Comparison of ENCODE assay signal across 9 cellular contexts in genomic region chr1:93348104-93348780, GRCh38. TPM values are rescaled to one million over a fixed set of nuclear protein-coding genes. Genes with fewer than 3 reads are reported as not detected.
DNase-seq lines count a peak whose midpoint lies in the region; ATAC-seq, FAIRE-seq and TF ChIP-seq lines count a peak whose summit lies in the region.
"Had no signal": no experiment of that assay in that cellular context is flagged by ENCODE, and none has a peak within 500 bp of the region (broad histone marks: within the 10 kb centered on the region; RNA-seq: fewer than 3 reads in every experiment).

No MANE protein-coding gene starts in this region.

- H3K4me3 ChIP-seq in AG10803 (ENCODE audit: low read length): peak overlapping the region; percentile 80
- H3K4me3 ChIP-seq in HUES64 (ENCODE audit: low read length): peak overlapping the region; percentile 93
- peak overlapping the region; percentile 96 for H3K4me3 ChIP-seq in bronchial epithelial cell (ENCODE audit: low read depth, low read length)
- H3K4me3 ChIP-seq in muscle layer of duodenum (ENCODE audit: low read depth in 1 of 2, low read length in 2 of 2): peak overlapping the region; percentile 94 to 99

- WGBS in HUES64: no CpG with 5 or more reads among the region's 3 CpGs

- H3K4me1 ChIP-seq in HUES64 (ENCODE audit: insufficient read depth, low read length) (peaks cover 35% of the 10 kb centered on the region), muscle layer of duodenum (ENCODE audit: control insufficient read depth in 1 of 2, insufficient read depth in 2 of 2, low read length in 2 of 2) (peaks cover 7 to 44% of the 10 kb centered on the region in 2 donors)

- H3K27ac ChIP-seq in HUES64 (ENCODE audit: low read depth, low read length): no peak overlapping the region
- H3K27ac ChIP-seq in muscle layer of duodenum (ENCODE audit: low read length): peak overlapping the region; percentile 19

- no peak for ATAC-seq in HG02571 (IDR thresholded peaks at IDR 0.05; ENCODE audit: unreplicated experiment)

- H3K36me3 ChIP-seq in HUES64 (ENCODE audit: insufficient read depth, low read length) (peaks cover 16% of the 10 kb centered on the region), bronchial epithelial cell (ENCODE audit: control insufficient read depth, insufficient read depth, low read length) (no peaks in the 10 kb centered on the region), muscle layer of duodenum (ENCODE audit: control insufficient read depth in 1 of 2, insufficient read depth in 2 of 2, low read length in 2 of 2) (peaks cover 0 to 4% of the 10 kb centered on the region in 2 donors)

- no peak for FAIRE-seq in bronchial epithelial cell (lab: Jason Lieb, UNC)

- peak overlapping the region; percentile 90; the same call in 1 of the 2 replicates for H3K9ac ChIP-seq in HUES64 (ENCODE audit: low read depth, low read length)

- no peaks in the 10 kb centered on the region for H3K27me3 ChIP-seq in HUES64 (ENCODE audit: insufficient read depth, low read length)
- H3K27me3 ChIP-seq in bronchial epithelial cell (ENCODE audit: control insufficient read depth, insufficient read depth, low read length): no peaks in the 10 kb centered on the region
- no peaks in the 10 kb centered on the region for H3K27me3 ChIP-seq in muscle layer of duodenum (ENCODE audit: low read depth, low read length)

- H3K9me3 ChIP-seq in HUES64 (ENCODE audit: insufficient read depth, low read depth, low read length) (no peaks in the 10 kb centered on the region), muscle layer of duodenum (ENCODE audit: control insufficient read depth in 1 of 2, low read length in 2 of 2) (no peaks in the 10 kb centered on the region)

- TF ChIP-seq CTCF in AG10803 (conservative IDR thresholded peaks at IDR 0.05; ENCODE audit: low read length) (no peak), bronchial epithelial cell (IDR thresholded peaks at IDR 0.05; ENCODE audit: insufficient read depth, low read length, severe bottlenecking) (no peak)

- DNase-seq in AG10803 (ENCODE audit: low read depth) (no peak), bronchial epithelial cell (ENCODE audit: low read depth) (peak; percentile 41), cortex of kidney (lab: John Stamatoyannopoulos, UW) (no peak), LoVo (ENCODE audit: low spot score) (no peak), cerebellar cortex (ENCODE audit: low spot score) (no peak)
- DNase-seq: NCI-H1930 had no signal

RNA-seq across cellular contexts. Expression of gene DR1, which starts 2.5 kb away (rescaled TPM):
- polyA plus RNA-seq in HUES64 (2013, experiment 1 of 2): 33.0 TPM
- 37.7 TPM for polyA plus RNA-seq in HUES64 (2013, experiment 2 of 2)
- 52.4 and 64.8 TPM in 2 replicates for total RNA-seq in bronchial epithelial cell
